26 cellular contexts compared by ENCODE assay signal in the genomic region with DNA sequence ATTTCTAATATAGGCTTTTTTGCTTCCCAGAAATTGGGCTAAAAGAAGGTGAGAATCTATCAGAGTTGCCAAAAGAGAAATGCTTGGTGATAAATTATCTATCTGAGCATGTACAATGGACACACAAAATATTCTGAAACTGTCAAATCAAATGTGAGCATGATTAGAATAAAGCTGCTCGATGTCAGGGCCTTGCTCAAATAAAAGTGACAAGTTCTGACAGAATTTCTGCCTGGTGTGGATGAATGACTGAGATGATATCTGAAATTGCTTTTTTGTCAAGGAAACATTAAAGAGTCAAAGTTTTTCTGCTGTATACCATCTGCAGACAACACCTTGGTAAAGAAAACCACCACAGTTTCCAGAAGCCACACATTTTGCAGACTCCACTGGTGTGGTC.
"Had no signal": no experiment of that assay in that cellular context is flagged by ENCODE, and none has a peak within 500 bp of the region (broad histone marks: within the 10 kb centered on the region; RNA-seq: fewer than 3 reads in every experiment).

No MANE protein-coding gene starts in this region.

- H3K4me3 ChIP-seq: stomach, suprapubic skin, testis, thoracic aorta, thyroid gland, tibial artery, tibial nerve, transverse colon, upper lobe of left lung, upper lobe of right lung, uterus, vagina had no signal

- H3K4me1 ChIP-seq: stomach, suprapubic skin, testis, thyroid gland, tibial artery, tibial nerve, transverse colon, upper lobe of left lung, upper lobe of right lung, uterus, vagina had no signal

- H3K27ac ChIP-seq: stomach, suprapubic skin, testis, thoracic aorta, thyroid gland, tibial artery, tibial nerve, transverse colon, upper lobe of left lung, upper lobe of right lung, uterus, vagina had no signal

- DNase-seq: stimulated activated CD4-positive, alpha-beta T cell treated with anti-CD3 and anti-CD28 coated beads, Interleukin-2, amount 100 ng/mL, for 48 hours; stimulated activated CD4-positive, alpha-beta T cell treated with anti-CD3 and anti-CD28 coated beads, Interleukin-4, amount 100 ng/mL, for 1 hour; stimulated activated CD4-positive, alpha-beta T cell treated with anti-CD3 and anti-CD28 coated beads, Interleukin-4, amount 100 ng/mL, for 24 hours; stimulated activated CD4-positive, alpha-beta T cell treated with anti-CD3 and anti-CD28 coated beads, Interleukin-4, amount 100 ng/mL, for 4 hours; stimulated activated CD8-positive, alpha-beta memory T cell treated with anti-CD3 and anti-CD28 coated beads, Interleukin-4, amount 100 ng/mL, for 48 hours; stimulated activated naive B cell treated with anti-CD40 and anti-IgM and Interleukin-4, amounts not matched to agents 10 μg/mL and 1 μg/mL and 100 μg/mL, for 72 hours; stimulated activated naive CD4-positive, alpha-beta T cell; stimulated activated naive CD4-positive, alpha-beta T cell treated with Interleukin-2 at 50 U/mL for 16 hours; stimulated activated naive CD8-positive, alpha-beta T cell treated with anti-CD3 and anti-CD28 coated beads, Interleukin-15, amount 100 ng/mL, for 72 hours; stimulated activated naive CD8-positive, alpha-beta T cell treated with anti-CD3 and anti-CD28 coated beads, Interleukin-15, Interleukin-2, amounts not matched to agents 100 U/mL and 50 U/mL, for 24 hours; stomach; substantia nigra; testis; thyroid gland; tibial artery; transverse colon; trophoblast cell; upper lobe of left lung; upper lobe of right lung; uterus had no signal

- H3K27me3 ChIP-seq: stomach, suprapubic skin, testis, thyroid gland, tibial artery, tibial nerve, transverse colon, upper lobe of left lung, upper lobe of right lung, uterus, vagina had no signal

- H3K36me3 ChIP-seq: stomach, suprapubic skin, thoracic aorta, thyroid gland, tibial artery, tibial nerve, transverse colon, upper lobe of left lung, upper lobe of right lung, uterus, vagina had no signal

- ATAC-seq: stimulated activated effector memory CD8-positive, alpha-beta T cell treated with anti-CD3 and anti-CD28 coated beads, Interleukin-12 subunit alpha, Interleukin-12 subunit beta, amount 100 ng/mL, for 72 hours; stimulated activated memory B cell treated with anti-CD40 and anti-IgM and Interleukin-4, amounts not matched to agents 10 μg/mL and 1 μg/mL and 100 μg/mL, for 72 hours; stimulated activated naive B cell treated with anti-CD40 and anti-IgM and Interleukin-4, amounts not matched to agents 10 μg/mL and 1 μg/mL and 100 μg/mL, for 72 hours; stimulated activated naive CD8-positive, alpha-beta T cell treated with anti-CD3 and anti-CD28 coated beads, Interleukin-15, amount 100 ng/mL, for 72 hours; stimulated activated naive CD8-positive, alpha-beta T cell treated with anti-CD3 and anti-CD28 coated beads, Interleukin-15, Interleukin-2, amounts not matched to agents 100 U/mL and 50 U/mL, for 24 hours; upper lobe of right lung had no signal

- H3K9me3 ChIP-seq: stomach, suprapubic skin, testis, thoracic aorta, thyroid gland, tibial artery, tibial nerve, transverse colon, upper lobe of left lung, upper lobe of right lung, uterus, vagina had no signal
